Comparison of ENCODE assay signal across 1 cellular context in the genomic region with DNA sequence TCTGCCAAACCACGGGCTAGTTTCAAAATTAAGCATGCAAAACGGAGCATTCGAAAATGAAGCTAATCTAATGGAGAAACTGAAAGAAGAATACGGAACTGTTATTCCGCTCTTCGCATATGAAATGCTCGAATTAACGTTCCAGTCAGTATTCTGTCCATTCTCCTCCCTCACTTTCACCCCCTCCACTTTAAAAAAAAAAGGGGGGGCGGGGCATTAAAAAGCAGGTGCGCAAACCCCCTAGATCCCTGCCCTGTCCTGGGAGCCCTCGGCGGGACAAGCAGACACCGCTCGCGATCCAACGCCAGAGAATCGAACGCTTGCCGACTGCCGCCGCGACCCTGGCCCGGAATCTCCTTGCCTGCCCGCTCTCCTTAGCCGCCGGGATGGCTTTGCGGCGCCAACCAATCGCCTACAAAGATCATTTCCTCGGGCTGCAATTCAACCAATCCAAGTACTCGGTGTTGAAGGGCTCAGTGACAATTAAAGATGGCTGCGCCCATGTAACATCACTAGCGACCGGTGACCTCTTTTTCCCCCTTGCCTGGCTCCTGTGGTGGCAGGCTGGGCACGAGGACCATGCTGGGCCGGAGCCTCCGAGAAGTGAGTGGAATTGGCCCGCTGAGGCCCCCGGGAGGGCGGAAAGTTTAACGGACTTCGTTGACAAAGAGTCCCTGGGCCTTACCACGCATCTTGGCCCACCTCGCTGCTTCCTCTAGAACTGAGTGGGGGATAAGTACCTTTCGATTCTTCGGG.
TF ChIP-seq lines count a peak whose summit lies in the region.

A gene with protein sequence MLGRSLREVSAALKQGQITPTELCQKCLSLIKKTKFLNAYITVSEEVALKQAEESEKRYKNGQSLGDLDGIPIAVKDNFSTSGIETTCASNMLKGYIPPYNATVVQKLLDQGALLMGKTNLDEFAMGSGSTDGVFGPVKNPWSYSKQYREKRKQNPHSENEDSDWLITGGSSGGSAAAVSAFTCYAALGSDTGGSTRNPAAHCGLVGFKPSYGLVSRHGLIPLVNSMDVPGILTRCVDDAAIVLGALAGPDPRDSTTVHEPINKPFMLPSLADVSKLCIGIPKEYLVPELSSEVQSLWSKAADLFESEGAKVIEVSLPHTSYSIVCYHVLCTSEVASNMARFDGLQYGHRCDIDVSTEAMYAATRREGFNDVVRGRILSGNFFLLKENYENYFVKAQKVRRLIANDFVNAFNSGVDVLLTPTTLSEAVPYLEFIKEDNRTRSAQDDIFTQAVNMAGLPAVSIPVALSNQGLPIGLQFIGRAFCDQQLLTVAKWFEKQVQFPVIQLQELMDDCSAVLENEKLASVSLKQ (plus strand): TSS at position 476 of the 756 bp plus-strand sequence. CDS start 104 bp downstream, at position 580.
A gene with protein sequence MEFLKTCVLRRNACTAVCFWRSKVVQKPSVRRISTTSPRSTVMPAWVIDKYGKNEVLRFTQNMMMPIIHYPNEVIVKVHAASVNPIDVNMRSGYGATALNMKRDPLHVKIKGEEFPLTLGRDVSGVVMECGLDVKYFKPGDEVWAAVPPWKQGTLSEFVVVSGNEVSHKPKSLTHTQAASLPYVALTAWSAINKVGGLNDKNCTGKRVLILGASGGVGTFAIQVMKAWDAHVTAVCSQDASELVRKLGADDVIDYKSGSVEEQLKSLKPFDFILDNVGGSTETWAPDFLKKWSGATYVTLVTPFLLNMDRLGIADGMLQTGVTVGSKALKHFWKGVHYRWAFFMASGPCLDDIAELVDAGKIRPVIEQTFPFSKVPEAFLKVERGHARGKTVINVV (minus strand): TSS at position 396 of the 756 bp plus-strand sequence. CDS start 477 bp downstream, outside the sequence.

TF ChIP-seq in HepG2, 621 proteins besides CTCF, POLR2A, EP300 and RAD21 (continued from another document and continues in another):
- TF ChIP-seq, protein P1, sequence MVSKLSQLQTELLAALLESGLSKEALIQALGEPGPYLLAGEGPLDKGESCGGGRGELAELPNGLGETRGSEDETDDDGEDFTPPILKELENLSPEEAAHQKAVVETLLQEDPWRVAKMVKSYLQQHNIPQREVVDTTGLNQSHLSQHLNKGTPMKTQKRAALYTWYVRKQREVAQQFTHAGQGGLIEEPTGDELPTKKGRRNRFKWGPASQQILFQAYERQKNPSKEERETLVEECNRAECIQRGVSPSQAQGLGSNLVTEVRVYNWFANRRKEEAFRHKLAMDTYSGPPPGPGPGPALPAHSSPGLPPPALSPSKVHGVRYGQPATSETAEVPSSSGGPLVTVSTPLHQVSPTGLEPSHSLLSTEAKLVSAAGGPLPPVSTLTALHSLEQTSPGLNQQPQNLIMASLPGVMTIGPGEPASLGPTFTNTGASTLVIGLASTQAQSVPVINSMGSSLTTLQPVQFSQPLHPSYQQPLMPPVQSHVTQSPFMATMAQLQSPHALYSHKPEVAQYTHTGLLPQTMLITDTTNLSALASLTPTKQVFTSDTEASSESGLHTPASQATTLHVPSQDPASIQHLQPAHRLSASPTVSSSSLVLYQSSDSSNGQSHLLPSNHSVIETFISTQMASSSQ (IDR thresholded peaks at IDR 0.05; ENCODE audit: low read depth): no peak
- TF ChIP-seq, protein P1 (CRISPR knock-in tag; IDR thresholded peaks at IDR 0.05; ENCODE audit: borderline replicate concordance): peak; percentile 14; the same call in 1 of the 2 replicates
- TF ChIP-seq SNRNP70 (IDR thresholded peaks at IDR 0.05; ENCODE audit: low read depth, low read length) (no peak), TCF7 (IDR thresholded peaks at IDR 0.05; ENCODE audit: low read depth) (no peak), ZFP62 (CRISPR knock-in tag; IDR thresholded peaks at IDR 0.05) (no peak), ZNF547 (CRISPR knock-in tag; IDR thresholded peaks at IDR 0.05) (no peak), ZFP37 (CRISPR knock-in tag; IDR thresholded peaks at IDR 0.05; ENCODE audit: borderline replicate concordance) (peak; percentile 69; the same call in 1 of the 2 replicates), ATF1 (CRISPR knock-in tag; IDR thresholded peaks at IDR 0.05) (peak; percentile 57), PRPF4 (IDR thresholded peaks at IDR 0.05; ENCODE audit: low read depth, low read length, poor library complexity, severe bottlenecking) (no peak), PLRG1 (conservative IDR thresholded peaks at IDR 0.05) (no peak), THAP11 (CRISPR knock-in tag; IDR thresholded peaks at IDR 0.05) (peak; percentile 73), NR3C1 (CRISPR knock-in tag; IDR thresholded peaks at IDR 0.05) (no peak), SMARCE1 (IDR thresholded peaks at IDR 0.05; ENCODE audit: borderline replicate concordance) (no peak), NFE2L1 (CRISPR knock-in tag; IDR thresholded peaks at IDR 0.05; ENCODE audit: borderline replicate concordance) (no peak), ZNF589 (CRISPR knock-in tag; conservative IDR thresholded peaks at IDR 0.05) (no peak), ZNF510 (CRISPR knock-in tag; IDR thresholded peaks at IDR 0.05; ENCODE audit: low read depth) (no peak), ARNT (IDR thresholded peaks at IDR 0.05) (no peak)
- TF ChIP-seq, protein P2, sequence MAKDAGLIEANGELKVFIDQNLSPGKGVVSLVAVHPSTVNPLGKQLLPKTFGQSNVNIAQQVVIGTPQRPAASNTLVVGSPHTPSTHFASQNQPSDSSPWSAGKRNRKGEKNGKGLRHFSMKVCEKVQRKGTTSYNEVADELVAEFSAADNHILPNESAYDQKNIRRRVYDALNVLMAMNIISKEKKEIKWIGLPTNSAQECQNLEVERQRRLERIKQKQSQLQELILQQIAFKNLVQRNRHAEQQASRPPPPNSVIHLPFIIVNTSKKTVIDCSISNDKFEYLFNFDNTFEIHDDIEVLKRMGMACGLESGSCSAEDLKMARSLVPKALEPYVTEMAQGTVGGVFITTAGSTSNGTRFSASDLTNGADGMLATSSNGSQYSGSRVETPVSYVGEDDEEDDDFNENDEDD (CRISPR knock-in tag; IDR thresholded peaks at IDR 0.05; ENCODE audit: borderline replicate concordance): no peak
- TF ChIP-seq, protein P3, sequence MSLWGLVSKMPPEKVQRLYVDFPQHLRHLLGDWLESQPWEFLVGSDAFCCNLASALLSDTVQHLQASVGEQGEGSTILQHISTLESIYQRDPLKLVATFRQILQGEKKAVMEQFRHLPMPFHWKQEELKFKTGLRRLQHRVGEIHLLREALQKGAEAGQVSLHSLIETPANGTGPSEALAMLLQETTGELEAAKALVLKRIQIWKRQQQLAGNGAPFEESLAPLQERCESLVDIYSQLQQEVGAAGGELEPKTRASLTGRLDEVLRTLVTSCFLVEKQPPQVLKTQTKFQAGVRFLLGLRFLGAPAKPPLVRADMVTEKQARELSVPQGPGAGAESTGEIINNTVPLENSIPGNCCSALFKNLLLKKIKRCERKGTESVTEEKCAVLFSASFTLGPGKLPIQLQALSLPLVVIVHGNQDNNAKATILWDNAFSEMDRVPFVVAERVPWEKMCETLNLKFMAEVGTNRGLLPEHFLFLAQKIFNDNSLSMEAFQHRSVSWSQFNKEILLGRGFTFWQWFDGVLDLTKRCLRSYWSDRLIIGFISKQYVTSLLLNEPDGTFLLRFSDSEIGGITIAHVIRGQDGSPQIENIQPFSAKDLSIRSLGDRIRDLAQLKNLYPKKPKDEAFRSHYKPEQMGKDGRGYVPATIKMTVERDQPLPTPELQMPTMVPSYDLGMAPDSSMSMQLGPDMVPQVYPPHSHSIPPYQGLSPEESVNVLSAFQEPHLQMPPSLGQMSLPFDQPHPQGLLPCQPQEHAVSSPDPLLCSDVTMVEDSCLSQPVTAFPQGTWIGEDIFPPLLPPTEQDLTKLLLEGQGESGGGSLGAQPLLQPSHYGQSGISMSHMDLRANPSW (CRISPR knock-in tag; IDR thresholded peaks at IDR 0.05; ENCODE audit: borderline replicate concordance): no peak
- TF ChIP-seq, protein P4, sequence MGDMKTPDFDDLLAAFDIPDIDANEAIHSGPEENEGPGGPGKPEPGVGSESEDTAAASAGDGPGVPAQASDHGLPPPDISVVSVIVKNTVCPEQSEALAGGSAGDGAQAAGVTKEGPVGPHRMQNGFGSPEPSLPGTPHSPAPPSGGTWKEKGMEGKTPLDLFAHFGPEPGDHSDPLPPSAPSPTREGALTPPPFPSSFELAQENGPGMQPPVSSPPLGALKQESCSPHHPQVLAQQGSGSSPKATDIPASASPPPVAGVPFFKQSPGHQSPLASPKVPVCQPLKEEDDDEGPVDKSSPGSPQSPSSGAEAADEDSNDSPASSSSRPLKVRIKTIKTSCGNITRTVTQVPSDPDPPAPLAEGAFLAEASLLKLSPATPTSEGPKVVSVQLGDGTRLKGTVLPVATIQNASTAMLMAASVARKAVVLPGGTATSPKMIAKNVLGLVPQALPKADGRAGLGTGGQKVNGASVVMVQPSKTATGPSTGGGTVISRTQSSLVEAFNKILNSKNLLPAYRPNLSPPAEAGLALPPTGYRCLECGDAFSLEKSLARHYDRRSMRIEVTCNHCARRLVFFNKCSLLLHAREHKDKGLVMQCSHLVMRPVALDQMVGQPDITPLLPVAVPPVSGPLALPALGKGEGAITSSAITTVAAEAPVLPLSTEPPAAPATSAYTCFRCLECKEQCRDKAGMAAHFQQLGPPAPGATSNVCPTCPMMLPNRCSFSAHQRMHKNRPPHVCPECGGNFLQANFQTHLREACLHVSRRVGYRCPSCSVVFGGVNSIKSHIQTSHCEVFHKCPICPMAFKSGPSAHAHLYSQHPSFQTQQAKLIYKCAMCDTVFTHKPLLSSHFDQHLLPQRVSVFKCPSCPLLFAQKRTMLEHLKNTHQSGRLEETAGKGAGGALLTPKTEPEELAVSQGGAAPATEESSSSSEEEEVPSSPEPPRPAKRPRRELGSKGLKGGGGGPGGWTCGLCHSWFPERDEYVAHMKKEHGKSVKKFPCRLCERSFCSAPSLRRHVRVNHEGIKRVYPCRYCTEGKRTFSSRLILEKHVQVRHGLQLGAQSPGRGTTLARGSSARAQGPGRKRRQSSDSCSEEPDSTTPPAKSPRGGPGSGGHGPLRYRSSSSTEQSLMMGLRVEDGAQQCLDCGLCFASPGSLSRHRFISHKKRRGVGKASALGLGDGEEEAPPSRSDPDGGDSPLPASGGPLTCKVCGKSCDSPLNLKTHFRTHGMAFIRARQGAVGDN (CRISPR knock-in tag; IDR thresholded peaks at IDR 0.05): peak; percentile 79
- TF ChIP-seq, protein P5, sequence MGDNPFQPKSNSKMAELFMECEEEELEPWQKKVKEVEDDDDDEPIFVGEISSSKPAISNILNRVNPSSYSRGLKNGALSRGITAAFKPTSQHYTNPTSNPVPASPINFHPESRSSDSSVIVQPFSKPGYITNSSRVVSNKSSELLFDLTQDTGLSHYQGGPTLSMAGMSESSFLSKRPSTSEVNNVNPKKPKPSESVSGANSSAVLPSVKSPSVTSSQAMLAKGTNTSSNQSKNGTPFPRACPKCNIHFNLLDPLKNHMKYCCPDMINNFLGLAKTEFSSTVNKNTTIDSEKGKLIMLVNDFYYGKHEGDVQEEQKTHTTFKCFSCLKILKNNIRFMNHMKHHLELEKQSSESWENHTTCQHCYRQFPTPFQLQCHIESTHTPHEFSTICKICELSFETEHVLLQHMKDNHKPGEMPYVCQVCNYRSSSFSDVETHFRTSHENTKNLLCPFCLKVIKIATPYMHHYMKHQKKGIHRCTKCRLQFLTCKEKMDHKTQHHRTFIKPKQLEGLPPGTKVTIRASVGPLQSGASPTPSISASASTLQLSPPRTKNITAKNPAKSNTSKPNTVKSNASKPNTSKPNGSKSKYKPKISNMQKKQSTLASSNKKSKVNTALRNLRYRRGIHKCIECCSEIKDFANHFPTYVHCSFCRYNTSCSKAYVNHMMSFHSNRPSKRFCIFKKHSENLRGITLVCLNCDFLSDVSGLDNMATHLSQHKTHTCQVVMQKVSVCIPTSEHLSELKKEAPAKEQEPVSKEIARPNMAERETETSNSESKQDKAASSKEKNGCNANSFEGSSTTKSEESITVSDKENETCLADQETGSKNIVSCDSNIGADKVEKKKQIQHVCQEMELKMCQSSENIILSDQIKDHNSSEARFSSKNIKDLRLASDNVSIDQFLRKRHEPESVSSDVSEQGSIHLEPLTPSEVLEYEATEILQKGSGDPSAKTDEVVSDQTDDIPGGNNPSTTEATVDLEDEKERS (CRISPR knock-in tag; IDR thresholded peaks at IDR 0.05): no peak
- TF ChIP-seq, protein P6, sequence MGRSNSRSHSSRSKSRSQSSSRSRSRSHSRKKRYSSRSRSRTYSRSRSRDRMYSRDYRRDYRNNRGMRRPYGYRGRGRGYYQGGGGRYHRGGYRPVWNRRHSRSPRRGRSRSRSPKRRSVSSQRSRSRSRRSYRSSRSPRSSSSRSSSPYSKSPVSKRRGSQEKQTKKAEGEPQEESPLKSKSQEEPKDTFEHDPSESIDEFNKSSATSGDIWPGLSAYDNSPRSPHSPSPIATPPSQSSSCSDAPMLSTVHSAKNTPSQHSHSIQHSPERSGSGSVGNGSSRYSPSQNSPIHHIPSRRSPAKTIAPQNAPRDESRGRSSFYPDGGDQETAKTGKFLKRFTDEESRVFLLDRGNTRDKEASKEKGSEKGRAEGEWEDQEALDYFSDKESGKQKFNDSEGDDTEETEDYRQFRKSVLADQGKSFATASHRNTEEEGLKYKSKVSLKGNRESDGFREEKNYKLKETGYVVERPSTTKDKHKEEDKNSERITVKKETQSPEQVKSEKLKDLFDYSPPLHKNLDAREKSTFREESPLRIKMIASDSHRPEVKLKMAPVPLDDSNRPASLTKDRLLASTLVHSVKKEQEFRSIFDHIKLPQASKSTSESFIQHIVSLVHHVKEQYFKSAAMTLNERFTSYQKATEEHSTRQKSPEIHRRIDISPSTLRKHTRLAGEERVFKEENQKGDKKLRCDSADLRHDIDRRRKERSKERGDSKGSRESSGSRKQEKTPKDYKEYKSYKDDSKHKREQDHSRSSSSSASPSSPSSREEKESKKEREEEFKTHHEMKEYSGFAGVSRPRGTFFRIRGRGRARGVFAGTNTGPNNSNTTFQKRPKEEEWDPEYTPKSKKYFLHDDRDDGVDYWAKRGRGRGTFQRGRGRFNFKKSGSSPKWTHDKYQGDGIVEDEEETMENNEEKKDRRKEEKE (IDR thresholded peaks at IDR 0.05): no peak
- TF ChIP-seq, protein P7, sequence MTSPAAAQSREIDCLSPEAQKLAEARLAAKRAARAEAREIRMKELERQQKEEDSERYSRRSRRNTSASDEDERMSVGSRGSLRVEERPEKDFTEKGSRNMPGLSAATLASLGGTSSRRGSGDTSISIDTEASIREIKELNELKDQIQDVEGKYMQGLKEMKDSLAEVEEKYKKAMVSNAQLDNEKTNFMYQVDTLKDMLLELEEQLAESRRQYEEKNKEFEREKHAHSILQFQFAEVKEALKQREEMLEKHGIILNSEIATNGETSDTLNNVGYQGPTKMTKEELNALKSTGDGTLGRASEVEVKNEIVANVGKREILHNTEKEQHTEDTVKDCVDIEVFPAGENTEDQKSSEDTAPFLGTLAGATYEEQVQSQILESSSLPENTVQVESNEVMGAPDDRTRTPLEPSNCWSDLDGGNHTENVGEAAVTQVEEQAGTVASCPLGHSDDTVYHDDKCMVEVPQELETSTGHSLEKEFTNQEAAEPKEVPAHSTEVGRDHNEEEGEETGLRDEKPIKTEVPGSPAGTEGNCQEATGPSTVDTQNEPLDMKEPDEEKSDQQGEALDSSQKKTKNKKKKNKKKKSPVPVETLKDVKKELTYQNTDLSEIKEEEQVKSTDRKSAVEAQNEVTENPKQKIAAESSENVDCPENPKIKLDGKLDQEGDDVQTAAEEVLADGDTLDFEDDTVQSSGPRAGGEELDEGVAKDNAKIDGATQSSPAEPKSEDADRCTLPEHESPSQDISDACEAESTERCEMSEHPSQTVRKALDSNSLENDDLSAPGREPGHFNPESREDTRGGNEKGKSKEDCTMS (CRISPR knock-in tag; conservative IDR thresholded peaks at IDR 0.05): no peak
